ENCODE assay signal across 15 cellular contexts in genomic region chr5:168652516-168652915, GRCh38.
DNase-seq lines count a peak whose midpoint lies in the region; ATAC-seq and TF ChIP-seq lines count a peak whose summit lies in the region.
"Had no signal": no experiment of that assay in that cellular context is flagged by ENCODE, and none has a peak within 500 bp of the region (broad histone marks: within the 10 kb centered on the region; RNA-seq: fewer than 3 reads in every experiment).

No MANE protein-coding gene starts in this region.

- intact Hi-C loops in PC-3 (cut with micrococcal nuclease), result loop anchor here (5.0 kb wide), 2 partner anchors 40 to 165 kb away; partner anchors contain the start of gene RARS1
- intact Hi-C loops in mammary epithelial cell (cut with micrococcal nuclease), result loop anchor here (1.0 kb wide), 1 partner anchor 73 kb away; the partner anchor contains the start of gene PANK3

- H3K9me3 ChIP-seq in PC-3 (ENCODE audit: low read length) (no peaks in the 10 kb centered on the region), SJSA1 (replicated peaks) (no peaks in the 10 kb centered on the region), mammary epithelial cell (replicated peaks; ENCODE audit: insufficient read depth, low read length) (no peaks in the 10 kb centered on the region), MM.1S (replicated peaks; ENCODE audit: insufficient read depth, low read length) (no peaks in the 10 kb centered on the region)
- H3K9me3 ChIP-seq: BLaER1 had no signal

- H3K4me3 ChIP-seq in PC-3 (ENCODE audit: low read length) (no peak overlapping the region), SJSA1 (no peak overlapping the region), mammary epithelial cell (replicated peaks in 1 of 3; ENCODE audit: insufficient read depth in 1 of 3, low read depth in 2 of 3, low read length in 3 of 3) (no peak overlapping the region), MM.1S (ENCODE audit: low read length) (no peak overlapping the region)
- H3K4me3 ChIP-seq: BLaER1 had no signal

- dilution Hi-C loops in mammary epithelial cell (cut with HindIII; ENCODE audit: low sequenced_read_pairs), result no loop called here

- POLR2A ChIA-PET in PC-3 (lab: Charles Lee; ENCODE audit: unreplicated experiment), result no interaction called here

- no peak for ATAC-seq in PC-3

- H3K27me3 ChIP-seq in PC-3 (ENCODE audit: low read length), result no peaks in the 10 kb centered on the region
- no peaks in the 10 kb centered on the region for H3K27me3 ChIP-seq in SJSA1 (replicated peaks)
- H3K27me3 ChIP-seq in mammary epithelial cell (ENCODE audit: insufficient read depth, low read length), result no peaks in the 10 kb centered on the region
- H3K27me3 ChIP-seq in MM.1S (replicated peaks; ENCODE audit: insufficient read depth, low read length), result no peaks in the 10 kb centered on the region
- H3K27me3 ChIP-seq: BLaER1 had no signal

- no peaks in the 10 kb centered on the region for H3K36me3 ChIP-seq in PC-3 (ENCODE audit: low read depth, low read length)
- no peaks in the 10 kb centered on the region for H3K36me3 ChIP-seq in SJSA1
- H3K36me3 ChIP-seq in mammary epithelial cell (ENCODE audit: insufficient read depth, low read length), result no peaks in the 10 kb centered on the region
- no peaks in the 10 kb centered on the region for H3K36me3 ChIP-seq in MM.1S (replicated peaks; ENCODE audit: insufficient read depth, low read length)
- H3K36me3 ChIP-seq: BLaER1 had no signal

- no peak overlapping the region for H2AFZ ChIP-seq in PC-3 (ENCODE audit: low read length)
- H2AFZ ChIP-seq in mammary epithelial cell (ENCODE audit: low read depth, low read length), result peak overlapping the region; percentile 14
- H2AFZ ChIP-seq in MM.1S (ENCODE audit: low read length), result no peak overlapping the region

- in situ Hi-C loops in mammary epithelial cell (cut with MboI; ENCODE audit: low sequenced_read_pairs in 2 of 2), result no loop called here

- H4K20me1 ChIP-seq in PC-3 (ENCODE audit: low read length) (no peaks in the 10 kb centered on the region), mammary epithelial cell (ENCODE audit: insufficient read depth, low read length) (no peaks in the 10 kb centered on the region), MM.1S (ENCODE audit: insufficient read depth, low read length) (no peaks in the 10 kb centered on the region)
- H4K20me1 ChIP-seq: BLaER1 had no signal

- H3K9me2 ChIP-seq in PC-3 (replicated peaks; ENCODE audit: low read length) (no peaks in the 10 kb centered on the region), MM.1S (replicated peaks; ENCODE audit: insufficient read depth, low read length) (no peaks in the 10 kb centered on the region)

- DNase-seq in PC-3 (peak; percentile 27), SJSA1 (ENCODE audit: low read depth in 1 of 2, low spot score in 2 of 2) (no peak), mammary epithelial cell (no peak), islet precursor cell (peak; percentile 36), MM.1S (no peak), NCI-H524 (lab: John Stamatoyannopoulos, UW) (no peak), ecto neural progenitor cell (ENCODE audit: low spot score) (no peak)
- no peak for DNase-seq in effector CD4-positive, alpha-beta T cell
- DNase-seq: CD4-positive, alpha-beta memory T cell; DMS79 treated with DMSO at 0.1 percent for 48 hours; GF-D8; GOT3; H7; HFFc6 had no signal

- H3K4me2 ChIP-seq in PC-3 (ENCODE audit: low read length) (no peak overlapping the region), mammary epithelial cell (ENCODE audit: insufficient read depth, low read depth, low read length) (no peak overlapping the region), MM.1S (ENCODE audit: low read depth, low read length) (no peak overlapping the region)
- H3K4me2 ChIP-seq: BLaER1 had no signal

- CTCF ChIA-PET in PC-3 (lab: Charles Lee), result no interaction called here
- CTCF ChIA-PET in mammary epithelial cell (lab: Charles Lee; ENCODE audit: low non-redundant PET), result interaction anchor here (0.7 kb wide), 1 partner anchor 73 kb away, joined by 4 read pairs; no protein-coding TSS in a partner anchor

- BruUV-seq in PC-3 (replicated peaks; lab: Mats Ljungman, UMichigan) (no TSS peak), mammary epithelial cell (replicated peaks; lab: Mats Ljungman, UMichigan) (no TSS peak)

- no peak overlapping the region for H3K9ac ChIP-seq in PC-3 (ENCODE audit: low read length)
- no peak overlapping the region for H3K9ac ChIP-seq in mammary epithelial cell (ENCODE audit: insufficient read depth, low read length)
- H3K9ac ChIP-seq in MM.1S (ENCODE audit: low read length), result no peak overlapping the region
- H3K9ac ChIP-seq: BLaER1 had no signal

- H3K4me1 ChIP-seq in PC-3 (ENCODE audit: insufficient read depth, low read length) (peaks cover 22% of the 10 kb centered on the region), SJSA1 (replicated peaks) (peaks cover 25% of the 10 kb centered on the region), mammary epithelial cell (ENCODE audit: insufficient read depth, low read length) (peaks cover 49% of the 10 kb centered on the region), MM.1S (ENCODE audit: low read length) (no peaks in the 10 kb centered on the region)
- H3K4me1 ChIP-seq: BLaER1 had no signal

- no peak for TF ChIP-seq CTCF in PC-3 (conservative IDR thresholded peaks at IDR 0.05; ENCODE audit: low read depth, low read length)
- no peak for TF ChIP-seq CTCF in mammary epithelial cell (conservative IDR thresholded peaks at IDR 0.05 in 1 of 2, IDR thresholded peaks at IDR 0.05 in 1 of 2; ENCODE audit: extremely low read depth in 1 of 2, insufficient read depth in 1 of 2, low read depth in 1 of 2, low read length in 2 of 2)
- TF ChIP-seq CTCF in MM.1S (IDR thresholded peaks at IDR 0.05; ENCODE audit: low read length), result no peak

- 84% methylated on average over 5 of the region's 6 CpGs for WGBS in mammary epithelial cell (ENCODE audit: low coverage, missing lambda C conversion rate)

- no peak overlapping the region for H3K27ac ChIP-seq in PC-3 (ENCODE audit: low read length)
- H3K27ac ChIP-seq in SJSA1, result peak overlapping the region; percentile 41; the same call in 1 of the 2 replicates
- H3K27ac ChIP-seq in mammary epithelial cell (ENCODE audit: insufficient read depth, low read depth, low read length), result no peak overlapping the region
- H3K27ac ChIP-seq in MM.1S (ENCODE audit: low read length), result no peak overlapping the region
- H3K27ac ChIP-seq: BLaER1 had no signal

- no peaks in the 10 kb centered on the region for H3F3A ChIP-seq in PC-3 (ENCODE audit: low read length, unreplicated experiment)
- no peaks in the 10 kb centered on the region for H3F3A ChIP-seq in MM.1S (ENCODE audit: insufficient read depth, low read length)

- no peaks in the 10 kb centered on the region for H3K79me2 ChIP-seq in PC-3 (ENCODE audit: low read length)
- no peaks in the 10 kb centered on the region for H3K79me2 ChIP-seq in mammary epithelial cell (ENCODE audit: insufficient read depth, low read length)
- no peaks in the 10 kb centered on the region for H3K79me2 ChIP-seq in MM.1S (ENCODE audit: low read length)

Comparison
In these comparisons a context has a peak if more than half of its experiments do, and no peak if none do; other contexts are left out.
1. DNase-seq: peak in PC-3 (single experiment) and islet precursor cell (single experiment); none in SJSA1 (0 of 2), mammary epithelial cell (single experiment), effector CD4-positive, alpha-beta T cell (single experiment), MM.1S (single experiment), NCI-H524 (0 of 2) and ecto neural progenitor cell (single experiment).